19 cellular contexts compared by ENCODE assay signal in the genomic region with DNA sequence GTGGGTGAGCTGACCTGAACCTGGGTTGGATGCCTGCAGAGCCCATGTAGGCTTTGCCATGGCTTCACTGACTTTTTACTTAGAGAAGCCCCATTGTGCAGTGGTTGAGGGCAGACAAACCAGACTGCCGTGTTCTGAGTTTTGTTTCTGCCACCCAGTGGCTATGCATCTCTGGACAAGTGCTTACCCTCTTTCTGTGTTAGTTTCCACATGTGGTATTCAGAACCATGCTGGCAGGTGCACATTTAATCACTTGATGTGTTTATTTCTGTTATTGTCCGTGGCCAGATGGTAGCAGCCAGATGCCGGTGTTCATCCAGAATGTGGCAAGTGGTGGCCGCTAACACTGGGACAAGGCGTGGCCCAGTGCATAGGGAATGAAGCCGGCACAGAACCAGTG. TPM values are rescaled to one million over a fixed set of nuclear protein-coding genes. Genes with fewer than 3 reads are reported as not detected.
DNase-seq lines count a peak whose midpoint lies in the region; ATAC-seq and TF ChIP-seq lines count a peak whose summit lies in the region.
"Had no signal": no experiment of that assay in that cellular context is flagged by ENCODE, and none has a peak within 500 bp of the region (broad histone marks: within the 10 kb centered on the region; RNA-seq: fewer than 3 reads in every experiment).

No MANE protein-coding gene starts in this region.

- no peaks in the 10 kb centered on the region for H3K36me3 ChIP-seq in body of pancreas (replicated peaks in 1 of 2; ENCODE audit: insufficient read depth in 1 of 2, low read depth in 2 of 2)
- H3K36me3 ChIP-seq: BE2C, thoracic aorta had no signal

- TF ChIP-seq CTCF in body of pancreas (IDR thresholded peaks at IDR 0.05) = no peak

- 79 to 83% methylated on average over 6 of the region's 6 CpGs for WGBS in body of pancreas, 2 donors

- H3K27me3 Mint-ChIP-seq in stimulated activated naive CD8-positive, alpha-beta T cell treated with anti-CD3 and anti-CD28 coated beads, Interleukin-15, amount 100 ng/mL, for 72 hours = no peaks in the 10 kb centered on the region

- no peak overlapping the region for H3K4me3 ChIP-seq in body of pancreas
- H3K4me3 ChIP-seq: thoracic aorta had no signal

- intact Hi-C loops in body of pancreas (cut with DNase I) = no loop called here
- intact Hi-C loops in head of caudate nucleus (cut with DNase I) = no loop called here

- TF ChIP-seq POLR2A in body of pancreas (IDR thresholded peaks at IDR 0.05) = no peak

- H3K4me1 ChIP-seq in body of pancreas = no peaks in the 10 kb centered on the region

- no peaks in the 10 kb centered on the region for H3K27me3 ChIP-seq in body of pancreas
- H3K27me3 ChIP-seq: BE2C had no signal

- no peak overlapping the region for H3K4me3 Mint-ChIP-seq in stimulated activated naive CD8-positive, alpha-beta T cell treated with anti-CD3 and anti-CD28 coated beads, Interleukin-15, amount 100 ng/mL, for 72 hours

- no peak overlapping the region for H3K27ac ChIP-seq in body of pancreas
- H3K27ac ChIP-seq: 22Rv1, thoracic aorta had no signal

- DNase-seq in DMS153 (lab: John Stamatoyannopoulos, UW) = peak; percentile 73
- no peak for DNase-seq in DMS153 treated with DMSO at 0.1 percent for 48 hours (lab: John Stamatoyannopoulos, UW; ENCODE audit: unreplicated experiment)
- no peak for DNase-seq in stimulated activated naive CD8-positive, alpha-beta T cell treated with anti-CD3 and anti-CD28 coated beads, Interleukin-15, amount 100 ng/mL, for 72 hours
- DNase-seq in stimulated activated naive CD8-positive, alpha-beta T cell treated with anti-CD3 and anti-CD28 coated beads, Interleukin-15, Interleukin-2, amounts not matched to agents 100 U/mL and 50 U/mL, for 24 hours = no peak
- DNase-seq in RPMI8226 = peak; percentile 29
- no peak for DNase-seq in RKO (ENCODE audit: low spot score)
- DNase-seq in body of pancreas = no peak
- no peak for DNase-seq in head of caudate nucleus
- DNase-seq: activated CD4-positive, CD25-positive, alpha-beta regulatory T cell treated with anti-CD3 and anti-CD28 coated beads, Interleukin-2, amount 50 U/mL, for 72 hours; activated gamma-delta T cell treated with Interleukin-2 at 50 U/mL for 16 hours; amygdala; BE2C; GOT3; left colon; midbrain; T1000 had no signal

- H3K27ac Mint-ChIP-seq in stimulated activated naive CD8-positive, alpha-beta T cell treated with anti-CD3 and anti-CD28 coated beads, Interleukin-15, amount 100 ng/mL, for 72 hours = no peak overlapping the region

- no peaks in the 10 kb centered on the region for H3K9me3 ChIP-seq in body of pancreas
- H3K9me3 ChIP-seq: BE2C, thoracic aorta had no signal

- no peaks in the 10 kb centered on the region for H3K9me3 Mint-ChIP-seq in stimulated activated naive CD8-positive, alpha-beta T cell treated with anti-CD3 and anti-CD28 coated beads, Interleukin-15, amount 100 ng/mL, for 72 hours

- peak; percentile 25 for ATAC-seq in stimulated activated naive CD8-positive, alpha-beta T cell treated with anti-CD3 and anti-CD28 coated beads, Interleukin-15, amount 100 ng/mL, for 72 hours
- no peak for ATAC-seq in stimulated activated naive CD8-positive, alpha-beta T cell treated with anti-CD3 and anti-CD28 coated beads, Interleukin-15, Interleukin-2, amounts not matched to agents 100 U/mL and 50 U/mL, for 24 hours
- no peak for ATAC-seq in body of pancreas
- ATAC-seq: left colon had no signal

- peaks cover 39% of the 10 kb centered on the region for H3K4me1 Mint-ChIP-seq in stimulated activated naive CD8-positive, alpha-beta T cell treated with anti-CD3 and anti-CD28 coated beads, Interleukin-15, amount 100 ng/mL, for 72 hours

RNA-seq across cellular contexts. Expression of a gene that starts 10.3 kb away (rescaled TPM):
- 1 to 10 TPM; 1.6 to 3.6 TPM for total RNA-seq in body of pancreas
- total RNA-seq: MCF 10A had no signal

RNA-seq across cellular contexts. Expression of a gene that starts 22.9 kb away (rescaled TPM):
- under 1 TPM in 1 of 2 donors, not detected in 1; 0.52 TPM for total RNA-seq in body of pancreas

RNA-seq across cellular contexts. Expression of a gene that starts 26.2 kb away (rescaled TPM):
- 10 to 100 TPM; 18.1 to 21.0 TPM for total RNA-seq in body of pancreas

RNA-seq across cellular contexts. Expression of a gene that starts 48.0 kb away (rescaled TPM):
- total RNA-seq in body of pancreas = not detected
- total RNA-seq: MCF 10A, thoracic aorta had no signal

Comparison
In these comparisons a context has a peak if more than half of its experiments do, and no peak if none do; other contexts are left out.
1. DNase-seq: peak in DMS153 (single experiment) and RPMI8226 (single experiment); none in DMS153 treated with DMSO at 0.1 percent for 48 hours (single experiment), stimulated activated naive CD8-positive, alpha-beta T cell treated with anti-CD3 and anti-CD28 coated beads, Interleukin-15, amount 100 ng/mL, for 72 hours (0 of 2), stimulated activated naive CD8-positive, alpha-beta T cell treated with anti-CD3 and anti-CD28 coated beads, Interleukin-15, Interleukin-2, amounts not matched to agents 100 U/mL and 50 U/mL, for 24 hours (single experiment), RKO (single experiment), body of pancreas (0 of 4) and head of caudate nucleus (0 of 42).